Comparison of ENCODE assay signal across 24 cellular contexts in the genomic region with DNA sequence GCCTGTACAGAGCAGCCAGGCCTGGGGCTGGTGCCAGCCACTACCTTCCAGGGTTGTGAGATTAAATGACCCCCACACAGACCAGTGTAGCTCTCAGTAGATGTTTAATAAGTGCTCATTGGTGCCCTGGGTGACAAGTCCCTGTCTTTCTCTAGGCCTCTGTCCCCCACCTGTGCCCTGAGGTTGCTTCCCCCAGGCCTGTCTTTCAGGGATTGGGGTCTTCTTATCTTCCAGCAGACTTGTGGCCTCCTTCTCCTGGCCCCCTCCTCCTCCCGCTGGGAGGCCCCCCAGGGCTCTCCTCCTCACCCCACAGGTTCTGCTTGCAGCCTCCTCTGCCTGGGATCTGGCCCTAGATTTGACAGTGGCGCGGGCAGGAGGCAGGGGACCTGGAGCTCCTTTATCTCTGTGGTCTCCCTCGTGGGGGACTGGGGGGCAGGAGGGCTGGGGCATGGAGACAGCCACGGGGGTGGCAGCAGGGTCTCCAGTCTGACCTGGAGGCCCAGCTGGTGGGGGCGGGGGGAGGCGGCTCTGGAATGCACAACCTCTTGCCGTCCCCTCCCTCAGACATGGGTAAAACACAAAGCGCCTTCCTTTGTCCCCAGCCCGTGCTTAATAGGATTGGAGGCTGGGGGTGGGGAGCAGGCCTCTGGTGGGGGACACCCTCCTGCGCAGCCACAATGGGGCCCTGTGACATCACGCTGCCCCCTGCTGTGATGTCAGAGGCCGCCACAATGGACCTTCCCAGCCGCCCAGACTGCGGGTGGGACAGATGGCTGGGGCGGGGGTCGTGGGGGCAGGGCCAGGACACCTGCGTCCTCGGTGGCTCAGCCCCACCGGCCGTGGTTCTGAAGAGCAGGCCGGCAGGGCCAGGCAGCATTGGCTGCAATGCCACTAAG. TPM values are rescaled to one million over a fixed set of nuclear protein-coding genes. Genes with fewer than 3 reads are reported as not detected.
DNase-seq lines count a peak whose midpoint lies in the region; TF ChIP-seq lines count a peak whose summit lies in the region.
"Had no signal": no experiment of that assay in that cellular context is flagged by ENCODE, and none has a peak within 500 bp of the region (broad histone marks: within the 10 kb centered on the region; RNA-seq: fewer than 3 reads in every experiment).

No MANE protein-coding gene starts in this region.

- H3K9ac ChIP-seq in HUES6 (ENCODE audit: low read length), result peak overlapping the region; percentile 78

- CTCF ChIA-PET in activated naive CD4-positive, alpha-beta T cell treated with anti-CD3 and anti-CD28 coated beads for 36 hours (lab: Charles Lee), result interaction anchor here (0.6 kb wide), 1 partner anchor 313 kb away, joined by 3 read pairs; no protein-coding TSS in a partner anchor

- H3K27me3 ChIP-seq in HUES6 (ENCODE audit: control insufficient read depth, insufficient read depth, low read length) (no peaks in the 10 kb centered on the region), WERI-Rb-1 (ENCODE audit: insufficient read depth, low read depth, severe bottlenecking) (no peaks in the 10 kb centered on the region), osteoblast (ENCODE audit: insufficient read depth, low read length) (no peaks in the 10 kb centered on the region)
- H3K27me3 ChIP-seq: breast epithelium, transverse colon had no signal

- intact Hi-C loops in activated T-helper 1 cell treated with anti-CD3 and anti-CD28 coated beads, Interleukin-12 subunit alpha, Interleukin-12 subunit beta, Interleukin-2, Interleukin-4 antibody, amounts not matched to agents 30 ng/mL and 10 ng/mL and 1 ng/mL, durations not matched to agents 14 hours and 24 hours and 36 hours (cut with micrococcal nuclease), result no loop called here
- intact Hi-C loops in activated naive CD4-positive, alpha-beta T cell treated with anti-CD3 and anti-CD28 coated beads for 36 hours (cut with micrococcal nuclease), result no loop called here

- H3K9me3 ChIP-seq in HUES6 (ENCODE audit: control insufficient read depth, insufficient read depth, low read depth, low read length) (no peaks in the 10 kb centered on the region), WERI-Rb-1 (ENCODE audit: severe bottlenecking) (no peaks in the 10 kb centered on the region), osteoblast (ENCODE audit: low read depth, low read length) (no peaks in the 10 kb centered on the region)
- H3K9me3 ChIP-seq: breast epithelium, transverse colon had no signal

- H3K9me3 Mint-ChIP-seq in type B pancreatic cell, result no peaks in the 10 kb centered on the region
- H3K9me3 Mint-ChIP-seq in activated T-helper 1 cell treated with anti-CD3 and anti-CD28 coated beads, Interleukin-12 subunit alpha, Interleukin-12 subunit beta, Interleukin-2, Interleukin-4 antibody, amounts not matched to agents 30 ng/mL and 10 ng/mL and 1 ng/mL, durations not matched to agents 14 hours and 24 hours and 36 hours, result no peaks in the 10 kb centered on the region
- no peaks in the 10 kb centered on the region for H3K9me3 Mint-ChIP-seq in activated naive CD4-positive, alpha-beta T cell treated with anti-CD3 and anti-CD28 coated beads for 36 hours
- H3K9me3 Mint-ChIP-seq: activated naive CD8-positive, alpha-beta T cell treated with anti-CD3 and anti-CD28 coated beads, Interleukin-2, amount 50 U/mL, for 24 hours; activated T-helper 2 cell treated with anti-CD3 and anti-CD28 coated beads, Interferon-gamma antibody, Interleukin-2, Interleukin-4, amounts not matched to agents 10 μg/mL and 5 μg/mL and 100 μg/mL, durations not matched to agents 14 hours and 24 hours and 36 hours; stimulated activated naive CD8-positive, alpha-beta T cell treated with anti-CD3 and anti-CD28 coated beads, Interleukin-15, Interleukin-2, amounts not matched to agents 100 ng/mL and 50 ng/mL, for 24 hours had no signal

- no peak overlapping the region for H3K4me2 ChIP-seq in osteoblast (ENCODE audit: insufficient read depth, low read length)
- H3K4me2 ChIP-seq: PC-9 had no signal

- no peak overlapping the region for H2AFZ ChIP-seq in osteoblast (ENCODE audit: low read length)
- H2AFZ ChIP-seq: PC-9 had no signal

- H4K20me1 ChIP-seq in osteoblast (ENCODE audit: insufficient read depth, low read length), result no peaks in the 10 kb centered on the region

- peaks cover 7% of the 10 kb centered on the region for H3K27me3 Mint-ChIP-seq in type B pancreatic cell
- H3K27me3 Mint-ChIP-seq in activated T-helper 1 cell treated with anti-CD3 and anti-CD28 coated beads, Interleukin-12 subunit alpha, Interleukin-12 subunit beta, Interleukin-2, Interleukin-4 antibody, amounts not matched to agents 30 ng/mL and 10 ng/mL and 1 ng/mL, durations not matched to agents 14 hours and 24 hours and 36 hours (ENCODE audit: insufficient read depth), result no peaks in the 10 kb centered on the region
- H3K27me3 Mint-ChIP-seq in activated naive CD4-positive, alpha-beta T cell treated with anti-CD3 and anti-CD28 coated beads for 36 hours (ENCODE audit: low read depth), result peaks cover 4% of the 10 kb centered on the region
- H3K27me3 Mint-ChIP-seq: stimulated activated naive CD8-positive, alpha-beta T cell treated with anti-CD3 and anti-CD28 coated beads, Interleukin-15, Interleukin-2, amounts not matched to agents 100 ng/mL and 50 ng/mL, for 24 hours had no signal

- H3K27ac ChIP-seq in HUES6 (ENCODE audit: low read depth, low read length), result peak overlapping the region; percentile 91
- peak overlapping the region; percentile 86 for H3K27ac ChIP-seq in WERI-Rb-1
- no peak overlapping the region for H3K27ac ChIP-seq in osteoblast (ENCODE audit: low read depth, low read length)
- H3K27ac ChIP-seq: breast epithelium, epithelial cell of prostate, PC-9, SK-N-MC, transverse colon had no signal

- DNase-seq in WERI-Rb-1 (peak; percentile 81), iPS-NIHi11 (ENCODE audit: low spot score) (peak; percentile 86), osteoblast (ENCODE audit: insufficient read length, low spot score, missing footprints) (peak; percentile 46), type B pancreatic cell (ENCODE audit: extremely low spot score, unreplicated experiment) (no peak)
- no peak for DNase-seq in activated T-helper 1 cell treated with anti-CD3 and anti-CD28 coated beads, Interleukin-12 subunit alpha, Interleukin-12 subunit beta, Interleukin-2, Interleukin-4 antibody, amounts not matched to agents 30 ng/mL and 10 ng/mL and 1 ng/mL, durations not matched to agents 14 hours and 24 hours and 36 hours (ENCODE audit: low spot score)
- DNase-seq in stimulated activated CD8-positive, alpha-beta memory T cell treated with anti-CD3 and anti-CD28 coated beads, Interleukin-4, amount 100 ng/mL, for 48 hours, result no peak
- DNase-seq in activated naive CD4-positive, alpha-beta T cell treated with anti-CD3 and anti-CD28 coated beads for 36 hours, result no peak
- DNase-seq: activated CD4-positive, CD25-positive, alpha-beta regulatory T cell treated with anti-CD3 and anti-CD28 coated beads, Interleukin-2, amount 50 U/mL, for 72 hours; activated naive CD8-positive, alpha-beta T cell treated with anti-CD3 and anti-CD28 coated beads, Interleukin-2, amount 50 U/mL, for 24 hours; DMS79; left ventricle myocardium superior; NCI-H1105 treated with DMSO at 0.1 percent for 48 hours; NCI-H774; PC-9; stimulated activated CD4-positive, alpha-beta T cell treated with anti-CD3 and anti-CD28 coated beads, Interleukin-1b, Interleukin-23, amount 100 ng/mL, for 48 hours; transverse colon had no signal

- no peak overlapping the region for H3K27ac Mint-ChIP-seq in type B pancreatic cell
- H3K27ac Mint-ChIP-seq in activated T-helper 1 cell treated with anti-CD3 and anti-CD28 coated beads, Interleukin-12 subunit alpha, Interleukin-12 subunit beta, Interleukin-2, Interleukin-4 antibody, amounts not matched to agents 30 ng/mL and 10 ng/mL and 1 ng/mL, durations not matched to agents 14 hours and 24 hours and 36 hours, result no peak overlapping the region
- H3K27ac Mint-ChIP-seq in activated naive CD4-positive, alpha-beta T cell treated with anti-CD3 and anti-CD28 coated beads for 36 hours, result no peak overlapping the region
- H3K27ac Mint-ChIP-seq: activated naive CD8-positive, alpha-beta T cell treated with anti-CD3 and anti-CD28 coated beads, Interleukin-2, amount 50 U/mL, for 24 hours; activated T-helper 2 cell treated with anti-CD3 and anti-CD28 coated beads, Interferon-gamma antibody, Interleukin-2, Interleukin-4, amounts not matched to agents 10 μg/mL and 5 μg/mL and 100 μg/mL, durations not matched to agents 14 hours and 24 hours and 36 hours; stimulated activated naive CD8-positive, alpha-beta T cell treated with anti-CD3 and anti-CD28 coated beads, Interleukin-15, Interleukin-2, amounts not matched to agents 100 ng/mL and 50 ng/mL, for 24 hours had no signal

- peaks cover 33% of the 10 kb centered on the region for H3K4me1 Mint-ChIP-seq in type B pancreatic cell (ENCODE audit: unreplicated experiment)
- H3K4me1 Mint-ChIP-seq in activated T-helper 1 cell treated with anti-CD3 and anti-CD28 coated beads, Interleukin-12 subunit alpha, Interleukin-12 subunit beta, Interleukin-2, Interleukin-4 antibody, amounts not matched to agents 30 ng/mL and 10 ng/mL and 1 ng/mL, durations not matched to agents 14 hours and 24 hours and 36 hours (ENCODE audit: low read depth), result no peaks in the 10 kb centered on the region
- no peaks in the 10 kb centered on the region for H3K4me1 Mint-ChIP-seq in activated naive CD4-positive, alpha-beta T cell treated with anti-CD3 and anti-CD28 coated beads for 36 hours (ENCODE audit: low read depth)

- H3K4me1 ChIP-seq in HUES6 (ENCODE audit: control insufficient read depth, insufficient read depth, low read length) (peaks cover 74% of the 10 kb centered on the region), osteoblast (ENCODE audit: insufficient read depth, low read length) (peaks cover 39% of the 10 kb centered on the region)
- H3K4me1 ChIP-seq: breast epithelium, transverse colon had no signal

- H3K36me3 Mint-ChIP-seq in type B pancreatic cell, result no peaks in the 10 kb centered on the region
- H3K36me3 Mint-ChIP-seq in activated T-helper 1 cell treated with anti-CD3 and anti-CD28 coated beads, Interleukin-12 subunit alpha, Interleukin-12 subunit beta, Interleukin-2, Interleukin-4 antibody, amounts not matched to agents 30 ng/mL and 10 ng/mL and 1 ng/mL, durations not matched to agents 14 hours and 24 hours and 36 hours (ENCODE audit: low read depth), result no peaks in the 10 kb centered on the region
- no peaks in the 10 kb centered on the region for H3K36me3 Mint-ChIP-seq in activated naive CD4-positive, alpha-beta T cell treated with anti-CD3 and anti-CD28 coated beads for 36 hours (ENCODE audit: low read depth)

- H3K36me3 ChIP-seq in HUES6 (ENCODE audit: control insufficient read depth, insufficient read depth, low read length) (no peaks in the 10 kb centered on the region), WERI-Rb-1 (no peaks in the 10 kb centered on the region), osteoblast (ENCODE audit: insufficient read depth, low read length) (no peaks in the 10 kb centered on the region)
- H3K36me3 ChIP-seq: breast epithelium, transverse colon had no signal

- H3K79me2 ChIP-seq in osteoblast (ENCODE audit: insufficient read depth, low read length), result no peaks in the 10 kb centered on the region

- H3K4me3 ChIP-seq in HUES6 (ENCODE audit: low read depth, low read length) (peak overlapping the region; percentile 15; the same call in 1 of the 2 replicates), WERI-Rb-1 (ENCODE audit: low read depth, low read length) (no peak overlapping the region), osteoblast (ENCODE audit: insufficient read depth, low read length) (no peak overlapping the region)
- H3K4me3 ChIP-seq: breast epithelium, PC-9, SK-N-MC, transverse colon had no signal

- TF ChIP-seq CTCF in WERI-Rb-1 (IDR thresholded peaks at IDR 0.05; ENCODE audit: low read depth, low read length), result no peak
- no peak for TF ChIP-seq CTCF in osteoblast (IDR thresholded peaks at IDR 0.05; ENCODE audit: extremely low read depth, low read depth, low read length)
- no peak for TF ChIP-seq CTCF in type B pancreatic cell (conservative IDR thresholded peaks at IDR 0.05)

- no peak overlapping the region for H3K4me3 Mint-ChIP-seq in type B pancreatic cell
- no peak overlapping the region for H3K4me3 Mint-ChIP-seq in activated T-helper 1 cell treated with anti-CD3 and anti-CD28 coated beads, Interleukin-12 subunit alpha, Interleukin-12 subunit beta, Interleukin-2, Interleukin-4 antibody, amounts not matched to agents 30 ng/mL and 10 ng/mL and 1 ng/mL, durations not matched to agents 14 hours and 24 hours and 36 hours
- H3K4me3 Mint-ChIP-seq in activated naive CD4-positive, alpha-beta T cell treated with anti-CD3 and anti-CD28 coated beads for 36 hours, result no peak overlapping the region
- H3K4me3 Mint-ChIP-seq: activated naive CD8-positive, alpha-beta T cell treated with anti-CD3 and anti-CD28 coated beads, Interleukin-2, amount 50 U/mL, for 24 hours; CD8-positive, alpha-beta memory T cell; stimulated activated naive CD8-positive, alpha-beta T cell treated with anti-CD3 and anti-CD28 coated beads, Interleukin-15, Interleukin-2, amounts not matched to agents 100 ng/mL and 50 ng/mL, for 24 hours had no signal

RNA-seq across cellular contexts. Expression of a gene that starts 40.2 kb away (rescaled TPM):
- total RNA-seq in osteoblast (13.3 and 21.0 TPM in 2 replicates), type B pancreatic cell (ENCODE audit: low replicate concordance) (40.3 and 77.9 TPM in 2 replicates)
- not detected in 2 replicates for total RNA-seq in activated T-helper 1 cell treated with anti-CD3 and anti-CD28 coated beads, Interleukin-12 subunit alpha, Interleukin-12 subunit beta, Interleukin-2, Interleukin-4 antibody, amounts not matched to agents 30 ng/mL and 10 ng/mL and 1 ng/mL, durations not matched to agents 14 hours and 24 hours and 36 hours
- total RNA-seq in activated naive CD4-positive, alpha-beta T cell treated with anti-CD3 and anti-CD28 coated beads for 36 hours, result under 1 TPM; 0.29 to 0.54 TPM
- total RNA-seq: activated CD8-positive, alpha-beta memory T cell treated with anti-CD3 and anti-CD28 coated beads for 36 hours; activated T-helper 2 cell treated with anti-CD3 and anti-CD28 coated beads, Interferon-gamma antibody, Interleukin-2, Interleukin-4, amounts not matched to agents 10 μg/mL and 5 μg/mL and 100 μg/mL, durations not matched to agents 14 hours and 24 hours and 36 hours; CD8-positive, alpha-beta memory T cell had no signal

RNA-seq across cellular contexts. Expression of a gene that starts 42.3 kb away (rescaled TPM):
- total RNA-seq in osteoblast, result 0.36 TPM in 1 of 2 replicates, not detected in the other
- total RNA-seq in type B pancreatic cell (ENCODE audit: low replicate concordance), result 1.4 and 3.1 TPM in 2 replicates
- total RNA-seq in activated T-helper 1 cell treated with anti-CD3 and anti-CD28 coated beads, Interleukin-12 subunit alpha, Interleukin-12 subunit beta, Interleukin-2, Interleukin-4 antibody, amounts not matched to agents 30 ng/mL and 10 ng/mL and 1 ng/mL, durations not matched to agents 14 hours and 24 hours and 36 hours, result 0.56 and 0.57 TPM in 2 replicates
- total RNA-seq in activated naive CD4-positive, alpha-beta T cell treated with anti-CD3 and anti-CD28 coated beads for 36 hours, result not detected
- total RNA-seq: breast epithelium had no signal

Comparison
In these comparisons a context has a peak if more than half of its experiments do, and no peak if none do; other contexts are left out.
1. DNase-seq: peak in WERI-Rb-1 (single experiment), iPS-NIHi11 (single experiment) and osteoblast (single experiment); none in type B pancreatic cell (single experiment), activated T-helper 1 cell treated with anti-CD3 and anti-CD28 coated beads, Interleukin-12 subunit alpha, Interleukin-12 subunit beta, Interleukin-2, Interleukin-4 antibody, amounts not matched to agents 30 ng/mL and 10 ng/mL and 1 ng/mL, durations not matched to agents 14 hours and 24 hours and 36 hours (single experiment), stimulated activated CD8-positive, alpha-beta memory T cell treated with anti-CD3 and anti-CD28 coated beads, Interleukin-4, amount 100 ng/mL, for 48 hours (single experiment) and activated naive CD4-positive, alpha-beta T cell treated with anti-CD3 and anti-CD28 coated beads for 36 hours (single experiment).